ENCODE assay signal across 1 cellular context in genomic region chr3:15339786-15340215, GRCh38.
TF ChIP-seq lines count a peak whose summit lies in the region.

No MANE protein-coding gene starts in this region.

TF ChIP-seq in HepG2, 621 proteins besides CTCF, POLR2A, EP300 and RAD21 (continued from another document):
- TF ChIP-seq CEBPZ (IDR thresholded peaks at IDR 0.05; ENCODE audit: low read length) (no peak), ZNF629 (CRISPR knock-in tag; conservative IDR thresholded peaks at IDR 0.05) (no peak), ZNF749 (CRISPR knock-in tag; IDR thresholded peaks at IDR 0.05; ENCODE audit: borderline replicate concordance) (no peak), POLR2AphosphoS5 (IDR thresholded peaks at IDR 0.05; ENCODE audit: low read depth, low read length) (no peak), ZNF367 (CRISPR knock-in tag; IDR thresholded peaks at IDR 0.05; ENCODE audit: borderline replicate concordance) (no peak), PAWR (CRISPR knock-in tag; IDR thresholded peaks at IDR 0.05; ENCODE audit: borderline replicate concordance) (no peak), ZNF878 (CRISPR knock-in tag; IDR thresholded peaks at IDR 0.05) (no peak), SALL2 (CRISPR knock-in tag; IDR thresholded peaks at IDR 0.05) (no peak), CBX5 (CRISPR knock-in tag; IDR thresholded peaks at IDR 0.05; ENCODE audit: borderline replicate concordance) (no peak)
- TF ChIP-seq, protein P1, sequence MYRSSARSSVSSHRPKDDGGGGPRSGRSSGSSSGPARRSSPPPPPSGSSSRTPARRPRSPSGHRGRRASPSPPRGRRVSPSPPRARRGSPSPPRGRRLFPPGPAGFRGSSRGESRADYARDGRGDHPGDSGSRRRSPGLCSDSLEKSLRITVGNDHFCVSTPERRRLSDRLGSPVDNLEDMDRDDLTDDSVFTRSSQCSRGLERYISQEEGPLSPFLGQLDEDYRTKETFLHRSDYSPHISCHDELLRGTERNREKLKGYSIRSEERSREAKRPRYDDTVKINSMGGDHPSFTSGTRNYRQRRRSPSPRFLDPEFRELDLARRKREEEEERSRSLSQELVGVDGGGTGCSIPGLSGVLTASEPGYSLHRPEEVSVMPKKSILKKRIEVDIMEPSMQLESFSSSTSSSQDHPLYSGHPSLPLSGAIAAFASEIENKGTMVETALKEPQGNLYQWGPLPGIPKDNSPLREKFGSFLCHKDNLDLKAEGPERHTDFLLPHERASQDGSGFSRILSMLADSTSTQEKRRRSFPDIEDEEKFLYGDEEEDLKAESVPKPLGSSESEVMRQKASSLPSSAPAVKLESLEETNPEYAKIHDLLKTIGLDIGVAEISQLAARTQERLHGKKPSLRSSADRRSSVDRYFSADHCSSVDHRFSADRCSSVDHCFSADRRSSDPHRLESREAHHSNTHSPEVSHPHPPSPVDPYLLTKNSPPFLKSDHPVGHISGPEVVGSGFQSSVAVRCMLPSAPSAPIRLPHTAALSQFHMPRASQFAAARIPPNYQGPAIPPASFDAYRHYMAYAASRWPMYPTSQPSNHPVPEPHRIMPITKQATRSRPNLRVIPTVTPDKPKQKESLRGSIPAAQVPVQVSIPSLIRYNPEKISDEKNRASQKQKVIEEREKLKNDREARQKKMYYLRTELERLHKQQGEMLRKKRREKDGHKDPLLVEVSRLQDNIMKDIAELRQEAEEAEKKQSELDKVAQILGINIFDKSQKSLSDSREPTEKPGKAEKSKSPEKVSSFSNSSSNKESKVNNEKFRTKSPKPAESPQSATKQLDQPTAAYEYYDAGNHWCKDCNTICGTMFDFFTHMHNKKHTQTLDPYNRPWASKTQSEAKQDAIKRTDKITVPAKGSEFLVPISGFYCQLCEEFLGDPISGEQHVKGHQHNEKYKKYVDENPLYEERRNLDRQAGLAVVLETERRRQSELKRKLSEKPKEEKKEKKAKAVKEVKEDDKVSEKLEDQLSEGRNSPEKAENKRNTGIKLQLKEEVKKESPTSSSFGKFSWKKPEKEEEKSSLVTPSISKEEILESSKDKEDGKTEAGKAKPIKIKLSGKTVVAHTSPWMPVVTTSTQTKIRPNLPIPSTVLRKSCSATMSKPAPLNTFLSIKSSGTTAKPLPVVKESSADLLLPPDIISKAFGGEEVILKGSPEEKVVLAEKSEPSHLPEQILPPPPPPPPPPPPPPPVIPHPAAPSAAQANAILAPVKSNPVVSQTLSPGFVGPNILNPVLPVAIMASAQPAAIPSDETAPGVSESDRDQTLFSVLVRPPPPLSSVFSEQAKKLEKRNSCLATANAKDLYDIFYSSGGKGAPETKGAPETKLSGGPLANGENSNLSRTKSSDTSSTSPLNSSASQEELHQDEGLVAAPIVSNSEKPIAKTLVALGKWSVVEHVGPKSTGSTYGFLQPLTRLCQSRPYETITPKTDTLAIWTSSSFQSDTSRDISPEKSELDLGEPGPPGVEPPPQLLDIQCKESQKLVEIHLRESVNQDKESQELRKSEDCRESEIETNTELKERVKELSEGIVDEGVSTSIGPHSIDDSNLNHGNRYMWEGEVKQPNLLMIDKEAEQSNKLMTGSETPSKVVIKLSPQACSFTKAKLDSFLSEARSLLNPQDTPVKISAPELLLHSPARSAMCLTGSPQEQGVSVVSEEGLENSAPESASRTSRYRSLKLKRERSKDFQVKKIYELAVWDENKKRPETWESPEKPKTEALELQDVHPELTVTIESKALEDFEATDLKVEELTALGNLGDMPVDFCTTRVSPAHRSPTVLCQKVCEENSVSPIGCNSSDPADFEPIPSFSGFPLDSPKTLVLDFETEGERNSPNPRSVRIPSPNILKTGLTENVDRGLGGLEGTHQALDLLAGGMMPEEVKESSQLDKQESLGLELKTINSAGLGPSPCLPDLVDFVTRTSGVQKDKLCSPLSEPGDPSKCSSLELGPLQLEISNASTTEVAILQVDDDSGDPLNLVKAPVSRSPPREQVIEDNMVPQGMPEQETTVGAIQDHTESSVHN (CRISPR knock-in tag; IDR thresholded peaks at IDR 0.05): no peak
- TF ChIP-seq, protein P2, sequence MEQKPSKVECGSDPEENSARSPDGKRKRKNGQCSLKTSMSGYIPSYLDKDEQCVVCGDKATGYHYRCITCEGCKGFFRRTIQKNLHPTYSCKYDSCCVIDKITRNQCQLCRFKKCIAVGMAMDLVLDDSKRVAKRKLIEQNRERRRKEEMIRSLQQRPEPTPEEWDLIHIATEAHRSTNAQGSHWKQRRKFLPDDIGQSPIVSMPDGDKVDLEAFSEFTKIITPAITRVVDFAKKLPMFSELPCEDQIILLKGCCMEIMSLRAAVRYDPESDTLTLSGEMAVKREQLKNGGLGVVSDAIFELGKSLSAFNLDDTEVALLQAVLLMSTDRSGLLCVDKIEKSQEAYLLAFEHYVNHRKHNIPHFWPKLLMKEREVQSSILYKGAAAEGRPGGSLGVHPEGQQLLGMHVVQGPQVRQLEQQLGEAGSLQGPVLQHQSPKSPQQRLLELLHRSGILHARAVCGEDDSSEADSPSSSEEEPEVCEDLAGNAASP (CRISPR knock-in tag; IDR thresholded peaks at IDR 0.05; ENCODE audit: borderline replicate concordance): no peak
- TF ChIP-seq, protein P3, sequence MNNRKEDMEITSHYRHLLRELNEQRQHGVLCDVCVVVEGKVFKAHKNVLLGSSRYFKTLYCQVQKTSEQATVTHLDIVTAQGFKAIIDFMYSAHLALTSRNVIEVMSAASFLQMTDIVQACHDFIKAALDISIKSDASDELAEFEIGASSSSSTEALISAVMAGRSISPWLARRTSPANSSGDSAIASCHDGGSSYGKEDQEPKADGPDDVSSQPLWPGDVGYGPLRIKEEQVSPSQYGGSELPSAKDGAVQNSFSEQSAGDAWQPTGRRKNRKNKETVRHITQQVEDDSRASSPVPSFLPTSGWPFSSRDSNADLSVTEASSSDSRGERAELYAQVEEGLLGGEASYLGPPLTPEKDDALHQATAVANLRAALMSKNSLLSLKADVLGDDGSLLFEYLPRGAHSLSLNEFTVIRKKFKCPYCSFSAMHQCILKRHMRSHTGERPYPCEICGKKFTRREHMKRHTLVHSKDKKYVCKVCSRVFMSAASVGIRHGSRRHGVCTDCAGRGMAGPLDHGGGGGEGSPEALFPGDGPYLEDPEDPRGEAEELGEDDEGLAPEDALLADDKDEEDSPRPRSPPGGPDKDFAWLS (CRISPR knock-in tag; IDR thresholded peaks at IDR 0.05; ENCODE audit: borderline replicate concordance): no peak
